ENCODE assay signal across 26 cellular contexts in genomic region chr6:130840050-130840449, GRCh38. TPM values are rescaled to one million over a fixed set of nuclear protein-coding genes. Genes with fewer than 3 reads are reported as not detected.
"Had no signal": no experiment of that assay in that cellular context is flagged by ENCODE, and none has a peak within 500 bp of the region (broad histone marks: within the 10 kb centered on the region; RNA-seq: fewer than 3 reads in every experiment).

No MANE protein-coding gene starts in this region.

- FAIRE-seq: frontal cortex had no signal

- H3K36me3 ChIP-seq: sigmoid colon, thoracic aorta had no signal

- ATAC-seq: activated CD8-positive, alpha-beta T cell treated with anti-CD3 and anti-CD28 coated beads for 36 hours; activated naive CD4-positive, alpha-beta T cell treated with anti-CD3 and anti-CD28 coated beads, Interleukin-2, amount 50 U/mL, for 72 hours; esophagus mucosa; naive thymus-derived CD4-positive, alpha-beta T cell; stimulated activated naive B cell treated with anti-CD40 and anti-IgM and Interleukin-4, amounts not matched to agents 10 μg/mL and 1 μg/mL and 100 μg/mL, for 72 hours; upper lobe of right lung had no signal

- H3K4me1 ChIP-seq: left ventricle myocardium inferior, upper lobe of right lung had no signal

- H3K4me3 ChIP-seq: left ventricle myocardium inferior, sigmoid colon, smooth muscle cell, thoracic aorta, upper lobe of right lung had no signal

- H3K27me3 ChIP-seq: sigmoid colon, upper lobe of right lung had no signal

- DNase-seq: activated CD4-positive, alpha-beta T cell treated with anti-CD3 and anti-CD28 coated beads, Interleukin-2, amount 10 ng/mL, durations not matched to agents 7 days and 5 days; activated CD4-positive, CD25-positive, alpha-beta regulatory T cell treated with anti-CD3 and anti-CD28 coated beads, Interleukin-2, amount 50 U/mL, for 72 hours; activated CD8-positive, alpha-beta T cell treated with anti-CD3 and anti-CD28 coated beads for 36 hours; activated T-cell treated with anti-CD3 and anti-CD28 coated beads, Interleukin-2, amount 50 U/mL, for 1 hour; aorta; caudate nucleus; effector CD4-positive, alpha-beta T cell; glutamatergic neuron; hippocampal formation; left ventricle myocardium inferior; naive thymus-derived CD4-positive, alpha-beta T cell; occipital lobe; posterior cingulate gyrus; retina; sigmoid colon; stimulated activated CD4-positive, alpha-beta T cell treated with anti-CD3 and anti-CD28 coated beads, Interleukin-15, amount 100 ng/mL, for 24 hours; stimulated activated naive B cell treated with anti-CD40 and anti-IgM and Interleukin-4, amounts not matched to agents 10 μg/mL and 1 μg/mL and 100 μg/mL, for 72 hours; upper lobe of right lung had no signal

- H3K27ac ChIP-seq: left ventricle myocardium inferior, sigmoid colon, thoracic aorta, upper lobe of right lung, VCaP had no signal

- H3K9me3 ChIP-seq: left ventricle myocardium inferior, sigmoid colon, thoracic aorta, upper lobe of right lung had no signal

RNA-seq across cellular contexts. Expression of gene SMLR1, which starts 12.8 kb away (rescaled TPM):
- total RNA-seq: activated CD4-positive, alpha-beta T cell treated with anti-CD3 and anti-CD28 coated beads, Interleukin-2, amount 10 ng/mL, durations not matched to agents 7 days and 5 days; activated CD8-positive, alpha-beta T cell treated with anti-CD3 and anti-CD28 coated beads for 36 hours; activated naive CD4-positive, alpha-beta T cell treated with anti-CD3 and anti-CD28 coated beads, Interleukin-2, amount 50 U/mL, for 72 hours; aorta; esophagus mucosa; frontal cortex; left ventricle myocardium inferior; lung microvascular endothelial cell; naive thymus-derived CD4-positive, alpha-beta T cell; neural crest cell; occipital lobe; sigmoid colon; smooth muscle cell; thoracic aorta; upper lobe of right lung had no signal
- polyA plus RNA-seq: naive thymus-derived CD4-positive, alpha-beta T cell; sigmoid colon; smooth muscle cell had no signal
